8 cellular contexts compared by ENCODE assay signal in the genomic region with DNA sequence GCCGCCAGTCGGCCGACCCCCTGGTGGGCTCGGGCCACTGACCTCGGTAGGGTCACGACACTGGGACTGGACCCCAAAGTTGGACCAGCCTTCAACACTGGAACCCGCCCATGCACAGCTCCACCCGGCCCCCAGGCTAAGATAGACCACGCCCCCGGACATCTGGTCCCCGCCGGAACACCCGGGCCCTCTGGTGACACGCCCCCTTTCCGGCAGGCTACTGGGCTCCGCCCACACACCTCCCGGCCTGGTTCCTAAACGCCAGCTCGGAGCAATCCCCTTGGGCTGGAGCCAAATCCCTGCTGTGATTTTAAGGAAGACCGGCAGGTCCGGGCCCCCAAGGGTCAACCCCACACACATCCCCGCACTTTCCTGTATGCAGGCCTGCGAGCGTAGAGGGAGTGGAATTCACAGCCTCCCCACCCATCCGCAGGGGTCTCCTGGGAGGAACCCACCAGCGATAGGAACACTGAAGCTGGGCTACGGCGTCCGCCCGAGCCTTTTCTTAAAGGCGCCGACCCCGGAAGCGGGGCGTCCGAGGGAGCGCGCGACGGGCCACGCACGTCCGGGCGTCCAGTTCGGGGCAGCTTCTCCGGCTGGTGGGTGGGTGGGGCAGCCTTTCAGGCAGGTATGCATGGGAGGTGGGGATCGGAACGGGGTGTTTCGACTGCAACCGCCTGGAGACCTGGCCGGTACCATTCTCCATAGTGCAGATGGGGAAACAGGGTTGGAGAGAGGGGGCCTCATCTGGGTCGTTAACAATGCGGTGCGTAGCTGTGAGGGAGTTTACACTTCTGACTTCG. TPM values are rescaled to one million over a fixed set of nuclear protein-coding genes. Genes with fewer than 3 reads are reported as not detected.
DNase-seq lines count a peak whose midpoint lies in the region; ATAC-seq and TF ChIP-seq lines count a peak whose summit lies in the region.

A gene with protein sequence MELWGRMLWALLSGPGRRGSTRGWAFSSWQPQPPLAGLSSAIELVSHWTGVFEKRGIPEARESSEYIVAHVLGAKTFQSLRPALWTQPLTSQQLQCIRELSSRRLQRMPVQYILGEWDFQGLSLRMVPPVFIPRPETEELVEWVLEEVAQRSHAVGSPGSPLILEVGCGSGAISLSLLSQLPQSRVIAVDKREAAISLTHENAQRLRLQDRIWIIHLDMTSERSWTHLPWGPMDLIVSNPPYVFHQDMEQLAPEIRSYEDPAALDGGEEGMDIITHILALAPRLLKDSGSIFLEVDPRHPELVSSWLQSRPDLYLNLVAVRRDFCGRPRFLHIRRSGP (plus strand): TSS at position 576 of the 803 bp plus-strand sequence. CDS start 1,583 bp downstream, outside the sequence.

- 0% methylated on average over 13 of the region's 55 CpGs for WGBS in right lobe of liver (ENCODE audit: insufficient coverage, low coverage, low lambda C conversion rate, missing lambda C conversion rate)

- ATAC-seq in GM19395 (IDR thresholded peaks at IDR 0.05; ENCODE audit: unreplicated experiment), result peak; percentile 67
- ATAC-seq in HG03565 (IDR thresholded peaks at IDR 0.05; ENCODE audit: unreplicated experiment), result peak; percentile 51
- ATAC-seq in right lobe of liver, result peak; percentile 85 to 90 (median 88)

- H3K27ac Mint-ChIP-seq in CD14-positive monocyte, result peak within 1 kb of the TSS; percentile 85 to 97 (median 92)
- H3K27ac Mint-ChIP-seq in activated CD4-positive, alpha-beta memory T cell treated with anti-CD3 and anti-CD28 coated beads, Interleukin-2, amount 10 ng/mL, durations not matched to agents 7 days and 5 days, result peak within 1 kb of the TSS; percentile 97

- H3K4me3 Mint-ChIP-seq in CD14-positive monocyte, result peak within 1 kb of the TSS; percentile 94 to 97
- peak within 1 kb of the TSS; percentile 98 for H3K4me3 Mint-ChIP-seq in activated CD4-positive, alpha-beta memory T cell treated with anti-CD3 and anti-CD28 coated beads, Interleukin-2, amount 10 ng/mL, durations not matched to agents 7 days and 5 days

- H3K9me3 ChIP-seq in right lobe of liver, result no peaks in the 10 kb centered on the region

- no peaks in the 10 kb centered on the region for H3K27me3 ChIP-seq in dorsolateral prefrontal cortex
- no peaks in the 10 kb centered on the region for H3K27me3 ChIP-seq in right lobe of liver

- H3K36me3 Mint-ChIP-seq in CD14-positive monocyte, result peaks cover 4 to 11% of the 10 kb centered on the region in 2 donors
- H3K36me3 Mint-ChIP-seq in activated CD4-positive, alpha-beta memory T cell treated with anti-CD3 and anti-CD28 coated beads, Interleukin-2, amount 10 ng/mL, durations not matched to agents 7 days and 5 days (ENCODE audit: low read depth), result peaks cover 24% of the 10 kb centered on the region

- TF ChIP-seq CTCF in CD14-positive monocyte (IDR thresholded peaks at IDR 0.05), result no peak
- peak in 26 of 56 donors; percentile 2 to 53 (median 18) for TF ChIP-seq CTCF in dorsolateral prefrontal cortex (IDR thresholded peaks at IDR 0.05 in 54 of 56, conservative IDR thresholded peaks at IDR 0.05 in 2 of 56; ENCODE audit: low read depth in 1 of 56, partially characterized antibody in 56 of 56)
- no peak for TF ChIP-seq CTCF in right lobe of liver (IDR thresholded peaks at IDR 0.05)

- intact Hi-C loops in CD14-positive monocyte (cut with micrococcal nuclease) (no loop called here), dorsolateral prefrontal cortex (cut with DNase I) (loop anchor here (5.0 to 10.0 kb wide), 3 partner anchors 214 to 928 kb away; a partner anchor contains a TSS), right lobe of liver (cut with DNase I) (no loop called here)

- DNase-seq in CD14-positive monocyte (ENCODE audit: low spot score) (peak; percentile 91), NCI-H82 treated with DMSO at 0.1 percent for 48 hours (lab: John Stamatoyannopoulos, UW; ENCODE audit: unreplicated experiment) (peak; percentile 60), dorsolateral prefrontal cortex (peak; percentile 88 to 98 (median 95)), right lobe of liver (peak; percentile 98 to 99 (median 98))
- peak; percentile 95 for DNase-seq in activated CD4-positive, alpha-beta memory T cell treated with anti-CD3 and anti-CD28 coated beads, Interleukin-2, amount 10 ng/mL, durations not matched to agents 7 days and 5 days
- DNase-seq in stimulated activated CD4-positive, alpha-beta T cell treated with anti-CD3 and anti-CD28 coated beads, Interleukin-4, amount 100 ng/mL, for 4 hours, result peak; percentile 90 to 92

- H3K4me3 ChIP-seq in dorsolateral prefrontal cortex, result peak within 1 kb of the TSS; percentile 65 to 98 (median 89)
- H3K4me3 ChIP-seq in right lobe of liver, result peak within 1 kb of the TSS; percentile 52 to 78 (median 76)

- peak within 1 kb of the TSS in 58 of 59 donors; percentile 6 to 96 (median 88) for H3K27ac ChIP-seq in dorsolateral prefrontal cortex
- H3K27ac ChIP-seq in right lobe of liver, result peak within 1 kb of the TSS; percentile 49 to 79 (median 61)

- no peaks in the 10 kb centered on the region for H3K36me3 ChIP-seq in right lobe of liver

- CTCF ChIA-PET in activated CD4-positive, alpha-beta memory T cell treated with anti-CD3 and anti-CD28 coated beads, Interleukin-2, amount 10 ng/mL, durations not matched to agents 7 days and 5 days (lab: Charles Lee), result interaction anchor here (0.5 to 18.5 kb wide), 8 partner anchors 18 to 1015 kb away, joined by 3 to 854 read pairs (median 4); a partner anchor contains a TSS

- peaks cover 7 to 13% (median 9%) of the 10 kb centered on the region in 3 donors for H3K27me3 Mint-ChIP-seq in CD14-positive monocyte (ENCODE audit: low read depth in 3 of 3)
- no peaks in the 10 kb centered on the region for H3K27me3 Mint-ChIP-seq in activated CD4-positive, alpha-beta memory T cell treated with anti-CD3 and anti-CD28 coated beads, Interleukin-2, amount 10 ng/mL, durations not matched to agents 7 days and 5 days

- POLR2A ChIA-PET in activated CD4-positive, alpha-beta memory T cell treated with anti-CD3 and anti-CD28 coated beads, Interleukin-2, amount 10 ng/mL, durations not matched to agents 7 days and 5 days (lab: Charles Lee), result interaction anchor here (0.7 to 37.3 kb wide), 27 partner anchors 8 to 1103 kb away, joined by 3 to 4963 read pairs (median 4); a partner anchor contains a TSS

- no peak for TF ChIP-seq POLR2A in right lobe of liver (IDR thresholded peaks at IDR 0.05)

- H3K4me1 ChIP-seq in right lobe of liver, result peaks cover 0 to 38% (median 13%) of the 10 kb centered on the region in 4 donors

- H3K4me1 Mint-ChIP-seq in CD14-positive monocyte, result peaks cover 43% of the 10 kb centered on the region
- H3K4me1 Mint-ChIP-seq in activated CD4-positive, alpha-beta memory T cell treated with anti-CD3 and anti-CD28 coated beads, Interleukin-2, amount 10 ng/mL, durations not matched to agents 7 days and 5 days, result peaks cover 68% of the 10 kb centered on the region

- peaks cover 0 to 4% (median 0%) of the 10 kb centered on the region in 7 donors for H3K9me3 Mint-ChIP-seq in CD14-positive monocyte
- no peaks in the 10 kb centered on the region for H3K9me3 Mint-ChIP-seq in activated CD4-positive, alpha-beta memory T cell treated with anti-CD3 and anti-CD28 coated beads, Interleukin-2, amount 10 ng/mL, durations not matched to agents 7 days and 5 days

RNA-seq across cellular contexts. Expression of the gene that starts here (rescaled TPM):
- polyA plus RNA-seq in CD14-positive monocyte, result 10 to 100 TPM; 12.1 to 14.0 TPM
- total RNA-seq in activated CD4-positive, alpha-beta memory T cell treated with anti-CD3 and anti-CD28 coated beads, Interleukin-2, amount 10 ng/mL, durations not matched to agents 7 days and 5 days, result 10 to 100 TPM; 49.6 to 50.1 TPM
- total RNA-seq in dorsolateral prefrontal cortex, result 10 to 100 TPM in 115 of 120 experiments, 1 to 10 TPM in 5; 8.6 to 22.8 (median 14.2) TPM
- 10 to 100 TPM; 10.5 to 19.4 (median 14.0) TPM for total RNA-seq in right lobe of liver

Comparison
In these comparisons a context has a peak if more than half of its experiments do, and no peak if none do; other contexts are left out.
1. Peak in every context shown above with its lines: DNase-seq, ATAC-seq, H3K4me3 ChIP-seq and H3K27ac ChIP-seq.
2. intact Hi-C loops: an anchor here in dorsolateral prefrontal cortex (5.0 to 10.0 kb wide); none called in CD14-positive monocyte and right lobe of liver.